Comparison of ENCODE assay signal across 2 cellular contexts in genomic region chr5:176528301-176528700, GRCh38.
TF ChIP-seq lines count a peak whose summit lies in the region.

No MANE protein-coding gene starts in this region.

TF ChIP-seq in GM23338, 12 proteins besides CTCF, POLR2A, EP300 and RAD21:
- no peak for TF ChIP-seq EZH2 (IDR thresholded peaks at IDR 0.05; ENCODE audit: low read depth, unreplicated experiment)
- no peak for TF ChIP-seq REST (IDR thresholded peaks at IDR 0.05; ENCODE audit: unreplicated experiment)
- no peak for TF ChIP-seq STAT1 (IDR thresholded peaks at IDR 0.05; ENCODE audit: unreplicated experiment)
- TF ChIP-seq NANOG (IDR thresholded peaks at IDR 0.05; ENCODE audit: borderline replicate concordance): no peak
- TF ChIP-seq CREB1 (CRISPR knock-in tag; IDR thresholded peaks at IDR 0.05; ENCODE audit: low read depth): no peak
- TF ChIP-seq ZNF331 (CRISPR knock-in tag; IDR thresholded peaks at IDR 0.05; ENCODE audit: low read depth): no peak
- no peak for TF ChIP-seq ETS1 (IDR thresholded peaks at IDR 0.05)
- no peak for TF ChIP-seq ZNF114 (CRISPR knock-in tag; IDR thresholded peaks at IDR 0.05)
- TF ChIP-seq EZH2phosphoT487 (IDR thresholded peaks at IDR 0.05; ENCODE audit: unreplicated experiment): no peak
- TF ChIP-seq ZNF462 (CRISPR knock-in tag; IDR thresholded peaks at IDR 0.05): no peak
- no peak for TF ChIP-seq JUNB (IDR thresholded peaks at IDR 0.05; ENCODE audit: unreplicated experiment)
- no peak for TF ChIP-seq POLR2AphosphoS5 (IDR thresholded peaks at IDR 0.05; ENCODE audit: low read depth)

TF ChIP-seq in H1, 55 proteins besides CTCF, POLR2A, EP300 and RAD21:
- no peak for TF ChIP-seq TCF12 (IDR thresholded peaks at IDR 0.05; ENCODE audit: low read depth, low read length)
- peak; percentile 54; the same call in 1 of the 2 replicates for TF ChIP-seq POLR2AphosphoS5 (IDR thresholded peaks at IDR 0.05; ENCODE audit: low read depth, low read length)
